22 cellular contexts compared by ENCODE assay signal in the genomic region with DNA sequence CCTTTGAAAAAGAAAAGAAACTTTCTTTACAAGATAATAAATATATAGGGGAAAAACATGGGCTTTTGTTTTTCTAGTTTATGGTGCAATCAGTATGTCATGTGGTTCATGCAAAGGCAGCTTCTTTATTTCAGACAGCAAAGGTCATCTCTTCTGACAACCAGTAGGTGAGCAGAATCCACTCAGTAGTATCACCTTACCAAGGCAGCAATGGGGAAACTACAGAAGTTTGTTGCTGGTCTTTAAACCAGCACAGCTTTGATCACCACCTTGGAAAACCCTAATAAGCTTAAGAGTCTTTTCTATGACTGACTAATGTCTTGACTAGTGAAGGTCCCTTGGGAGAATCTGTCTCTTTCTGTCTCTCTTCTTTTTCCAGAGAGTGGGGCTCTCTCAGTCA.
DNase-seq lines count a peak whose midpoint lies in the region; ATAC-seq lines count a peak whose summit lies in the region.
"Had no signal": no experiment of that assay in that cellular context is flagged by ENCODE, and none has a peak within 500 bp of the region (broad histone marks: within the 10 kb centered on the region; RNA-seq: fewer than 3 reads in every experiment).

No MANE protein-coding gene starts in this region.

- no peaks in the 10 kb centered on the region for H3K27me3 Mint-ChIP-seq in memory B cell
- H3K27me3 Mint-ChIP-seq: CD8-positive, alpha-beta memory T cell; stimulated activated naive CD8-positive, alpha-beta T cell treated with anti-CD3 and anti-CD28 coated beads, Interleukin-15, Interleukin-2, amounts not matched to agents 100 ng/mL and 50 ng/mL, for 24 hours had no signal

- H3K4me1 Mint-ChIP-seq in memory B cell, result peaks cover 29% of the 10 kb centered on the region

- no peak for DNase-seq in memory B cell (ENCODE audit: low spot score in 2 of 2)
- no peak for DNase-seq in glomerular visceral epithelial cell (ENCODE audit: extremely low spot score)
- DNase-seq in activated naive CD4-positive, alpha-beta T cell (lab: John Stamatoyannopoulos, UW), result no peak
- no peak for DNase-seq in cerebellar nuclear complex (lab: John Stamatoyannopoulos, UW)
- DNase-seq: activated CD4-positive, alpha-beta T cell treated with anti-CD3 and anti-CD28 coated beads, Interleukin-2, amount 50 U/mL, for 4 hours; activated naive CD4-positive, alpha-beta T cell treated with Interleukin-2 at 50 U/mL for 16 hours; activated T-cell treated with anti-CD3 and anti-CD28 coated beads for 4 hours; caudate nucleus; CD8-positive, alpha-beta memory T cell; DND-41; dorsolateral prefrontal cortex; GOT3; KG1; NCI-H1930; NCI-H2227 treated with DMSO at 0.1 percent for 48 hours; NCI-H748 treated with DMSO at 0.1 percent for 48 hours; stimulated activated CD4-positive, alpha-beta T cell treated with anti-CD3 and anti-CD28 coated beads, Interleukin-2, amount 100 ng/mL, for 24 hours; transverse colon had no signal

- H3K27ac Mint-ChIP-seq in memory B cell, result peak overlapping the region; percentile 80
- H3K27ac Mint-ChIP-seq: CD8-positive, alpha-beta memory T cell; stimulated activated naive CD8-positive, alpha-beta T cell treated with anti-CD3 and anti-CD28 coated beads, Interleukin-15, Interleukin-2, amounts not matched to agents 100 ng/mL and 50 ng/mL, for 24 hours had no signal

- H3K36me3 Mint-ChIP-seq in memory B cell, result peaks cover 2% of the 10 kb centered on the region

- ATAC-seq in GM18520 (IDR thresholded peaks at IDR 0.05; ENCODE audit: unreplicated experiment) (peak; percentile 41), GM21529 (IDR thresholded peaks at IDR 0.05; ENCODE audit: unreplicated experiment) (peak; percentile 47), HG03378 (IDR thresholded peaks at IDR 0.05; ENCODE audit: unreplicated experiment) (peak; percentile 61), memory B cell (ENCODE audit: low read depth) (peak; percentile 47)

- H3K9me3 Mint-ChIP-seq in memory B cell, result peaks cover 5% of the 10 kb centered on the region
- H3K9me3 Mint-ChIP-seq: CD8-positive, alpha-beta memory T cell had no signal

- no peak overlapping the region for H3K4me3 Mint-ChIP-seq in memory B cell
- H3K4me3 Mint-ChIP-seq: CD8-positive, alpha-beta memory T cell; stimulated activated naive CD8-positive, alpha-beta T cell treated with anti-CD3 and anti-CD28 coated beads, Interleukin-15, Interleukin-2, amounts not matched to agents 100 ng/mL and 50 ng/mL, for 24 hours had no signal
